ENCODE assay signal across 8 cellular contexts in genomic region chr1:25232866-25233784, GRCh38. TPM values are rescaled to one million over a fixed set of nuclear protein-coding genes. Genes with fewer than 3 reads are reported as not detected.
DNase-seq lines count a peak whose midpoint lies in the region; ATAC-seq and TF ChIP-seq lines count a peak whose summit lies in the region.

No MANE protein-coding gene starts in this region.

- peak; percentile 62 for DNase-seq in LNCaP clone FGC (ENCODE audit: low read depth)
- peak in 4 of 5 donors; percentile 27 to 87 (median 42) for DNase-seq in T-helper 1 cell
- peak; percentile 93 for DNase-seq in MCF 10A (ENCODE audit: unreplicated experiment)

- no peak overlapping the region for H3K27ac Mint-ChIP-seq in MCF 10A (ENCODE audit: low read depth, unreplicated experiment)

- CTCF ChIA-PET in MCF 10A (lab: Yijun Ruan, JAX) = interaction anchor here (0.6 kb wide), 2 partner anchors 45 to 119 kb away, joined by 3 read pairs; no protein-coding TSS in a partner anchor

- no peaks in the 10 kb centered on the region for H3K9me3 Mint-ChIP-seq in MCF 10A (ENCODE audit: unreplicated experiment)

- H3K27me3 ChIP-seq in iPS-20b (ENCODE audit: insufficient read depth, low read length) = no peaks in the 10 kb centered on the region

- POLR2A ChIA-PET in MCF 10A (lab: Yijun Ruan, JAX) = interaction anchor here (0.6 to 3.5 kb wide), 25 partner anchors 9 to 935 kb away, joined by 3 to 138 read pairs (median 3); partner anchors contain the start of genes CLIC4, MTFR1L, RSRP1 and TMEM50A

- ATAC-seq in GM21786 (IDR thresholded peaks at IDR 0.05; ENCODE audit: unreplicated experiment) (peak; percentile 68), GM18517 (IDR thresholded peaks at IDR 0.05; ENCODE audit: unreplicated experiment) (no peak)

- H3K4me1 Mint-ChIP-seq in MCF 10A (ENCODE audit: insufficient read depth, unreplicated experiment) = peaks cover 16% of the 10 kb centered on the region

- peak overlapping the region; percentile 37 for H3K27ac ChIP-seq in iPS-20b (ENCODE audit: low read length)
- peak overlapping the region; percentile 23 to 97 (median 91) for H3K27ac ChIP-seq in skin epidermis

- intact Hi-C loops in MCF 10A (cut with micrococcal nuclease) = no loop called here

- TSS peak; percentile 91 for BruUV-seq in MCF 10A (replicated peaks; lab: Mats Ljungman, UMichigan)

- peaks cover 29% of the 10 kb centered on the region for H3K36me3 Mint-ChIP-seq in MCF 10A (ENCODE audit: insufficient read depth, unreplicated experiment)

- H3K36me3 ChIP-seq in ES-I3 (ENCODE audit: insufficient read depth, low read length) (peaks cover 7% of the 10 kb centered on the region), iPS-20b (ENCODE audit: insufficient read depth, low read depth, low read length) (peaks cover 32% of the 10 kb centered on the region; the same call in 1 of the 2 replicates)

- no peaks in the 10 kb centered on the region for H3K27me3 Mint-ChIP-seq in MCF 10A (ENCODE audit: insufficient read depth, unreplicated experiment)

- H3K9me3 ChIP-seq in ES-I3 (ENCODE audit: control insufficient read depth, insufficient read depth, low read length) = no peaks in the 10 kb centered on the region
- H3K9me3 ChIP-seq in iPS-20b (ENCODE audit: insufficient read depth, low read depth, low read length) = no peaks in the 10 kb centered on the region

- no peak for TF ChIP-seq CTCF in LNCaP clone FGC (IDR thresholded peaks at IDR 0.05; ENCODE audit: control insufficient read depth, extremely low read depth, insufficient read depth)
- no peak for TF ChIP-seq CTCF in MCF 10A (IDR thresholded peaks at IDR 0.05; ENCODE audit: unreplicated experiment)

- peak overlapping the region; percentile 84 for H3K4me3 ChIP-seq in LNCaP clone FGC (ENCODE audit: low read depth, low read length)
- peak overlapping the region; percentile 86 for H3K4me3 ChIP-seq in iPS-20b (ENCODE audit: low read length)
- H3K4me3 ChIP-seq in skin epidermis = peak overlapping the region; percentile 62 to 96 (median 81)

- H3K9ac ChIP-seq in ES-I3 (ENCODE audit: low read depth, low read length) (peak overlapping the region; percentile 83), iPS-20b (ENCODE audit: low read depth, low read length) (peak overlapping the region; percentile 95)

- H3K4me1 ChIP-seq in ES-I3 (ENCODE audit: insufficient read depth, low read length) (peaks cover 3% of the 10 kb centered on the region; the same call in 1 of the 2 replicates), iPS-20b (ENCODE audit: insufficient read depth, low read length) (peaks cover 9% of the 10 kb centered on the region; the same call in 1 of the 2 replicates)

- H3K4me3 Mint-ChIP-seq in MCF 10A (ENCODE audit: unreplicated experiment) = no peak overlapping the region

RNA-seq across cellular contexts. Expression of gene SYF2, which starts 0.8 kb away (rescaled TPM):
- total RNA-seq in MCF 10A (2022) = 40.5 and 43.0 TPM in 2 replicates

RNA-seq across cellular contexts. Expression of gene RSRP1, which starts 14.1 kb away (rescaled TPM):
- 77.2 and 86.4 TPM in 2 replicates for total RNA-seq in MCF 10A (2022)

RNA-seq across cellular contexts. Expression of gene RHD, which starts 39.2 kb away (rescaled TPM):
- total RNA-seq in MCF 10A (2022) = not detected in 2 replicates

Comparison
In these comparisons a context has a peak if more than half of its experiments do, and no peak if none do; other contexts are left out.
1. DNase-seq: peak in every context shown above with its lines; median percentile 93 in MCF 10A; 62 in LNCaP clone FGC; 42 in T-helper 1 cell.